18 cellular contexts compared by ENCODE assay signal in genomic region chr18:58279504-58280158, GRCh38.
A peak's percentile ranks its signal among the peaks of the same experiment; 100 is the strongest.
DNase-seq lines count a peak whose midpoint lies in the region; ATAC-seq and TF ChIP-seq lines count a peak whose summit lies in the region.
"Had no signal": no experiment of that assay in that cellular context is flagged by ENCODE, and none has a peak within 500 bp of the region (broad histone marks: within the 10 kb centered on the region; RNA-seq: fewer than 3 reads in every experiment).

No MANE protein-coding gene starts in this region.

- H3K9me3 ChIP-seq in lower lobe of right lung (no peaks in the 10 kb centered on the region), upper lobe of right lung (no peaks in the 10 kb centered on the region), body of pancreas (no peaks in the 10 kb centered on the region)

- DNase-seq in DMS79 (lab: John Stamatoyannopoulos, UW) (peak; percentile 46), lower lobe of right lung (no peak), upper lobe of right lung (no peak), body of pancreas (no peak)
- no peak for DNase-seq in activated effector memory CD4-positive, alpha-beta T cell treated with anti-CD3 and anti-CD28 coated beads, Interleukin-2, amount 50 U/mL, for 16 hours
- DNase-seq: CD4-positive, CD25-positive, alpha-beta regulatory T cell; COR-L47; DMS153; EL; GOT3; KG1; MV-4-11; NCI-H1417; NCI-H1930; NCI-H345; NCI-H524 treated with DMSO at 0.1 percent for 48 hours had no signal

- H3K36me3 Mint-ChIP-seq in stimulated activated memory B cell treated with anti-CD40 and anti-IgM and Interleukin-4, amounts not matched to agents 10 μg/mL and 1 μg/mL and 100 μg/mL, for 72 hours, result peaks cover 5% of the 10 kb centered on the region
- H3K36me3 Mint-ChIP-seq: CD4-positive, CD25-positive, alpha-beta regulatory T cell had no signal

- H3K27ac ChIP-seq in VCaP (0 out of 2 replicates have a peak overlapping the region, but pooled peaks have one; percentile 16), lower lobe of right lung (no peak overlapping the region), upper lobe of right lung (no peak overlapping the region), body of pancreas (peak overlapping the region in 2 of 4 donors; percentile 19 to 32)

- H3K4me3 Mint-ChIP-seq in stimulated activated memory B cell treated with anti-CD40 and anti-IgM and Interleukin-4, amounts not matched to agents 10 μg/mL and 1 μg/mL and 100 μg/mL, for 72 hours, result no peak overlapping the region
- H3K4me3 Mint-ChIP-seq: CD4-positive, CD25-positive, alpha-beta regulatory T cell had no signal

- TF ChIP-seq CTCF in VCaP (conservative IDR thresholded peaks at IDR 0.05) (no peak), lower lobe of right lung (IDR thresholded peaks at IDR 0.05) (no peak), upper lobe of right lung (IDR thresholded peaks at IDR 0.05) (no peak), body of pancreas (IDR thresholded peaks at IDR 0.05) (no peak)

- H3K36me3 ChIP-seq in lower lobe of right lung (no peaks in the 10 kb centered on the region), upper lobe of right lung (no peaks in the 10 kb centered on the region), body of pancreas (replicated peaks in 1 of 2; ENCODE audit: insufficient read depth in 1 of 2, low read depth in 2 of 2) (no peaks in the 10 kb centered on the region)

- H3K4me1 Mint-ChIP-seq in stimulated activated memory B cell treated with anti-CD40 and anti-IgM and Interleukin-4, amounts not matched to agents 10 μg/mL and 1 μg/mL and 100 μg/mL, for 72 hours, result no peaks in the 10 kb centered on the region

- H3K27ac Mint-ChIP-seq in stimulated activated memory B cell treated with anti-CD40 and anti-IgM and Interleukin-4, amounts not matched to agents 10 μg/mL and 1 μg/mL and 100 μg/mL, for 72 hours, result no peak overlapping the region

- H3K4me1 ChIP-seq in lower lobe of right lung, result peaks cover 21% of the 10 kb centered on the region
- peaks cover 10% of the 10 kb centered on the region for H3K4me1 ChIP-seq in upper lobe of right lung
- H3K4me1 ChIP-seq in body of pancreas, result peaks cover 58% of the 10 kb centered on the region

- H3K4me3 ChIP-seq in lower lobe of right lung (no peak overlapping the region), upper lobe of right lung (no peak overlapping the region), body of pancreas (no peak overlapping the region)

- H3K27me3 Mint-ChIP-seq in stimulated activated memory B cell treated with anti-CD40 and anti-IgM and Interleukin-4, amounts not matched to agents 10 μg/mL and 1 μg/mL and 100 μg/mL, for 72 hours, result no peaks in the 10 kb centered on the region
- H3K27me3 Mint-ChIP-seq: CD4-positive, CD25-positive, alpha-beta regulatory T cell had no signal

- intact Hi-C loops in lower lobe of right lung (cut with DNase I) (no loop called here), upper lobe of right lung (cut with DNase I) (no loop called here), body of pancreas (cut with DNase I) (no loop called here)

- ATAC-seq in lower lobe of right lung, result peak; percentile 41 to 50
- ATAC-seq in upper lobe of right lung, result peak; percentile 56
- no peak for ATAC-seq in stimulated activated memory B cell treated with anti-CD40 and anti-IgM and Interleukin-4, amounts not matched to agents 10 μg/mL and 1 μg/mL and 100 μg/mL, for 72 hours
- ATAC-seq in body of pancreas, result no peak

- no peak for TF ChIP-seq POLR2A in body of pancreas (IDR thresholded peaks at IDR 0.05)

- H3K27me3 ChIP-seq in lower lobe of right lung (ENCODE audit: low read depth), result no peaks in the 10 kb centered on the region
- no peaks in the 10 kb centered on the region for H3K27me3 ChIP-seq in upper lobe of right lung
- H3K27me3 ChIP-seq in body of pancreas, result no peaks in the 10 kb centered on the region

- WGBS in body of pancreas, 2 donors, result 79 to 86% methylated on average over 6 of the region's 6 CpGs

- no peaks in the 10 kb centered on the region for H3K9me3 Mint-ChIP-seq in stimulated activated memory B cell treated with anti-CD40 and anti-IgM and Interleukin-4, amounts not matched to agents 10 μg/mL and 1 μg/mL and 100 μg/mL, for 72 hours
- H3K9me3 Mint-ChIP-seq: CD4-positive, CD25-positive, alpha-beta regulatory T cell had no signal

Comparison
In these comparisons a context has a peak if more than half of its experiments do, and no peak if none do; other contexts are left out.
1. ATAC-seq: peak in lower lobe of right lung (2 of 2) and upper lobe of right lung (single experiment); none in stimulated activated memory B cell treated with anti-CD40 and anti-IgM and Interleukin-4, amounts not matched to agents 10 μg/mL and 1 μg/mL and 100 μg/mL, for 72 hours (single experiment) and body of pancreas (single experiment).